1 cellular context compared by ENCODE assay signal in the genomic region with DNA sequence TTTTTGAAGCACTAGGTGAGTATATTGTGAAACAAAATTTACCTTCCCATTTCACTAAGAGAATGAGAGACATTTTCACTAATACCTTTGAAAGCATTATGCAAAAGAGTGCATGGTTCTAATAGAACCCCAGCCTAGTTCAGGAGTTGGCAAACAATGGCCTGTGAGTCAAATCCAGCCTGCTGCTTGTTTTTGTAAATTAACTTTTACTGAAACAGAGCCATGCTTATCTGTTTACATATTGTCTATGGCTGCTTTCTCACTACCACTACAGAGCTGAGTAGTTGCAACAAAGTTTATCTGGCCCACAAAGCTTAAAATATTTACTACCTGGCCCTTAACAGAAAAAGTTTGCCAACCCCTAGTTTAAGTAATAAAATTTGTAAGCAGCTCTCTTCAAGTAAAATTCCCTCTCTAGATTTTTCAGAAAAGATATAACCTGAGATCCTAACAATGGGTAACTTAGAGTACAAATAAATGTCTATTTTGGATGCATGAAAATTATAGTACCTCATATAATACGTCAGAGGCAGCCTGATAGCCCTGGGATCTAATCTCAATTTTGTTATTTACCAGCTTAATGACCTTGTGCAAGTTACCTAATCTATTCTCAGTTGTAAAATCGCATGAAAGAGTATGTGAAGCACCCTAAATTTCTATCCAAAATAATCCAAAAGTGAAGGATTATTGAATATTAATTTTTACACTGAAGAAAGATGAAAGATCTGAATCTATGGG.
TF ChIP-seq lines count a peak whose summit lies in the region.

No MANE protein-coding gene starts in this region.

TF ChIP-seq in SK-N-SH, 30 proteins besides CTCF, POLR2A, EP300 and RAD21:
- TF ChIP-seq YY1 (IDR thresholded peaks at IDR 0.05; ENCODE audit: low read depth) (no peak), ELF1 (IDR thresholded peaks at IDR 0.05) (no peak), SIN3A (IDR thresholded peaks at IDR 0.05; ENCODE audit: borderline replicate concordance, low read depth, low read length) (no peak), USF1 (IDR thresholded peaks at IDR 0.05; ENCODE audit: borderline replicate concordance, low read depth) (no peak), TEAD4 (IDR thresholded peaks at IDR 0.05; ENCODE audit: borderline replicate concordance, insufficient read depth) (no peak), GATA2 (CRISPR knock-in tag; IDR thresholded peaks at IDR 0.05) (no peak), POLR2AphosphoS5 (IDR thresholded peaks at IDR 0.05; ENCODE audit: low read depth, low read length) (no peak), MEF2A (IDR thresholded peaks at IDR 0.05; ENCODE audit: borderline replicate concordance, low read depth) (no peak)
- TF ChIP-seq, protein P1, sequence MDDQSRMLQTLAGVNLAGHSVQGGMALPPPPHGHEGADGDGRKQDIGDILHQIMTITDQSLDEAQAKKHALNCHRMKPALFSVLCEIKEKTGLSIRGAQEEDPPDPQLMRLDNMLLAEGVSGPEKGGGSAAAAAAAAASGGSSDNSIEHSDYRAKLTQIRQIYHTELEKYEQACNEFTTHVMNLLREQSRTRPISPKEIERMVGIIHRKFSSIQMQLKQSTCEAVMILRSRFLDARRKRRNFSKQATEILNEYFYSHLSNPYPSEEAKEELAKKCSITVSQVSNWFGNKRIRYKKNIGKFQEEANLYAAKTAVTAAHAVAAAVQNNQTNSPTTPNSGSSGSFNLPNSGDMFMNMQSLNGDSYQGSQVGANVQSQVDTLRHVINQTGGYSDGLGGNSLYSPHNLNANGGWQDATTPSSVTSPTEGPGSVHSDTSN (IDR thresholded peaks at IDR 0.05): no peak
TF ChIP-seq in SK-N-SH: peak in this region for 0.
